Comparison of ENCODE assay signal across 34 cellular contexts in genomic region chr6:142725024-142725770, GRCh38.
A peak's percentile ranks its signal among the peaks of the same experiment; 100 is the strongest.
DNase-seq lines count a peak whose midpoint lies in the region; ATAC-seq, FAIRE-seq and TF ChIP-seq lines count a peak whose summit lies in the region.
"Had no signal": no experiment of that assay in that cellular context is flagged by ENCODE, and none has a peak within 500 bp of the region (broad histone marks: within the 10 kb centered on the region; RNA-seq: fewer than 3 reads in every experiment).

No MANE protein-coding gene starts in this region.

- no peak overlapping the region for H2BK5ac ChIP-seq in H9 (ENCODE audit: insufficient read length, low read length)

- POLR2A ChIA-PET in T-cell (lab: Charles Lee) = no interaction called here
- POLR2A ChIA-PET in CD4-positive, alpha-beta T cell (lab: Charles Lee) = interaction anchor here (0.6 kb wide), 2 partner anchors 14 to 176 kb away, joined by 3 read pairs; no protein-coding TSS in a partner anchor

- no peak overlapping the region for H3T11ph ChIP-seq in H9 (ENCODE audit: low read length)

- H2BK120ac ChIP-seq in H9 (ENCODE audit: low read depth, low read length, poor library complexity, severe bottlenecking) = no peak overlapping the region

- H3K27me3 Mint-ChIP-seq in H9 (ENCODE audit: low read depth) (no peaks in the 10 kb centered on the region), T-cell (peaks cover 0 to 2% of the 10 kb centered on the region in 2 donors)
- no peaks in the 10 kb centered on the region for H3K27me3 Mint-ChIP-seq in CD4-positive, alpha-beta T cell
- H3K27me3 Mint-ChIP-seq: naive thymus-derived CD4-positive, alpha-beta T cell had no signal

- no peaks in the 10 kb centered on the region for H3K79me1 ChIP-seq in H9 (ENCODE audit: insufficient read depth, low read depth, low read length, poor library complexity, severe bottlenecking)

- CTCF ChIA-PET in T-cell (lab: Charles Lee) = interaction anchor here in 1 of 2 donors (0.8 kb wide), 1 partner anchor 21 kb away, joined by 3 read pairs; no protein-coding TSS in a partner anchor
- CTCF ChIA-PET in CD4-positive, alpha-beta T cell (lab: Charles Lee) = no interaction called here

- H4K8ac ChIP-seq in H9 (replicated peaks; ENCODE audit: insufficient read length, low read depth, low read length) = no peak overlapping the region

- H3K4me1 ChIP-seq in H9 (ENCODE audit: insufficient read depth, low read length) (no peaks in the 10 kb centered on the region), esophagus (ENCODE audit: control insufficient read depth in 2 of 2, insufficient read depth in 2 of 2, low read length in 1 of 2) (peaks cover 0 to 8% of the 10 kb centered on the region in 2 donors), heart right ventricle (peaks cover 0 to 32% (median 16%) of the 10 kb centered on the region in 9 donors)
- H3K4me1 ChIP-seq: tibial artery had no signal

- H3K36me3 Mint-ChIP-seq in H9 (ENCODE audit: insufficient read depth in 1 of 3, low read depth in 3 of 3) (no peaks in the 10 kb centered on the region), T-cell (no peaks in the 10 kb centered on the region)
- no peaks in the 10 kb centered on the region for H3K36me3 Mint-ChIP-seq in CD4-positive, alpha-beta T cell (ENCODE audit: low read depth)

- H3K79me2 ChIP-seq in H9 (ENCODE audit: insufficient read depth, low read length) = no peaks in the 10 kb centered on the region

- H2BK15ac ChIP-seq in H9 (ENCODE audit: low read depth, low read length) = no peak overlapping the region

- no peak overlapping the region for H4K91ac ChIP-seq in H9 (ENCODE audit: insufficient read length, low read depth, low read length)

- intact Hi-C loops in CD4-positive, alpha-beta T cell (cut with DNase I, micrococcal nuclease) = no loop called here
- intact Hi-C loops in heart right ventricle (cut with DNase I) = no loop called here

- H3K23ac ChIP-seq in H9 (ENCODE audit: insufficient read length, low read depth, low read length) = no peak overlapping the region

- H2AFZ ChIP-seq in H9 (ENCODE audit: low read length) = no peak overlapping the region
- H2AFZ ChIP-seq: GM23248 had no signal

- no peak overlapping the region for H2BK20ac ChIP-seq in H9 (ENCODE audit: low read depth, low read length, poor library complexity, severe bottlenecking)

- H2AK5ac ChIP-seq in H9 (ENCODE audit: insufficient read length, low read length) = no peak overlapping the region

- TF ChIP-seq CTCF in 22Rv1 (IDR thresholded peaks at IDR 0.05) (no peak), H9 (conservative IDR thresholded peaks at IDR 0.05) (no peak), heart right ventricle (IDR thresholded peaks at IDR 0.05) (no peak)
- TF ChIP-seq CTCF in CD4-positive, alpha-beta T cell (IDR thresholded peaks at IDR 0.05) = no peak

- H3K27me3 ChIP-seq in H9 (ENCODE audit: insufficient read depth, low read length) (no peaks in the 10 kb centered on the region), esophagus (ENCODE audit: control insufficient read depth in 1 of 2, insufficient read depth in 2 of 2, low read length in 2 of 2) (no peaks in the 10 kb centered on the region), heart right ventricle (no peaks in the 10 kb centered on the region)
- H3K27me3 ChIP-seq in CD4-positive, alpha-beta T cell (ENCODE audit: control insufficient read depth, insufficient read depth, low read length) = no peaks in the 10 kb centered on the region
- H3K27me3 ChIP-seq: adrenal gland, esophagus squamous epithelium, foreskin keratinocyte had no signal

- H3K9me3 Mint-ChIP-seq in H9 (no peaks in the 10 kb centered on the region), T-cell (no peaks in the 10 kb centered on the region)
- no peaks in the 10 kb centered on the region for H3K9me3 Mint-ChIP-seq in CD4-positive, alpha-beta T cell
- H3K9me3 Mint-ChIP-seq: activated T-cell treated with anti-CD3 and anti-CD28 coated beads, Interleukin-2, amount 50 U/mL, for 72 hours; central memory CD8-positive, alpha-beta T cell; endodermal cell; T-helper 2 cell treated with Interferon-gamma antibody and Interleukin-4, amounts not matched to agents 5 μg/mL and 100 μg/mL, for 36 hours had no signal

- no peak for FAIRE-seq in HTR-8/SVneo (lab: Jason Lieb, UNC)
- FAIRE-seq: G401.6, kidney had no signal

- H3K4ac ChIP-seq in H9 (ENCODE audit: low read depth, low read length) = no peak overlapping the region

- H3K9ac ChIP-seq in H9 (ENCODE audit: extremely low read depth, insufficient read length, low read length) = no peak overlapping the region
- H3K9ac ChIP-seq: GM23248 had no signal

- no peak overlapping the region for H3K14ac ChIP-seq in H9 (ENCODE audit: insufficient read depth, low read length)

- H3K4me3 Mint-ChIP-seq in H9 (no peak overlapping the region), T-cell (no peak overlapping the region)
- H3K4me3 Mint-ChIP-seq in CD4-positive, alpha-beta T cell = no peak overlapping the region
- H3K4me3 Mint-ChIP-seq: activated T-cell treated with anti-CD3 and anti-CD28 coated beads, Interleukin-2, amount 50 U/mL, for 72 hours; central memory CD8-positive, alpha-beta T cell; endodermal cell; T-helper 2 cell treated with Interferon-gamma antibody and Interleukin-4, amounts not matched to agents 5 μg/mL and 100 μg/mL, for 36 hours had no signal

- peak in 3 of 4 experiments; percentile 28 to 56 (median 40) for ATAC-seq in T-cell (replicated peaks in 1 of 4)
- ATAC-seq in HG03460 (IDR thresholded peaks at IDR 0.05; ENCODE audit: unreplicated experiment) = no peak
- no peak for ATAC-seq in CD4-positive, alpha-beta T cell (ENCODE audit: poor library complexity)
- ATAC-seq in heart right ventricle = no peak
- ATAC-seq: activated T-cell treated with anti-CD3 and anti-CD28 coated beads, Interleukin-2, amount 50 U/mL, for 72 hours; foreskin keratinocyte; naive thymus-derived CD4-positive, alpha-beta T cell had no signal

- no peak overlapping the region for H3K56ac ChIP-seq in H9 (ENCODE audit: insufficient read length, low read depth, low read length)

- no peak overlapping the region for H4K5ac ChIP-seq in H9 (ENCODE audit: insufficient read length, low read depth, low read length)

- H3K27ac Mint-ChIP-seq in H9 = peak overlapping the region in 2 of 3 experiments; percentile 26 to 94; a peak in 5 of 7 replicates
- no peak overlapping the region for H3K27ac Mint-ChIP-seq in T-cell
- H3K27ac Mint-ChIP-seq in CD4-positive, alpha-beta T cell = no peak overlapping the region
- H3K27ac Mint-ChIP-seq: activated T-cell treated with anti-CD3 and anti-CD28 coated beads, Interleukin-2, amount 50 U/mL, for 72 hours; endodermal cell; T-helper 2 cell treated with Interferon-gamma antibody and Interleukin-4, amounts not matched to agents 5 μg/mL and 100 μg/mL, for 36 hours had no signal

- H3K4me2 ChIP-seq in H9 (ENCODE audit: insufficient read depth, insufficient read length, low read length) = no peak overlapping the region

- no peak overlapping the region for H2BK12ac ChIP-seq in H9 (ENCODE audit: insufficient read length, low read depth, low read length)

- H3K4me3 ChIP-seq in esophagus (ENCODE audit: low read depth in 1 of 2, low read length in 2 of 2) (peak overlapping the region in 1 of 2 donors; percentile 27), heart right ventricle (no peak overlapping the region)
- H3K4me3 ChIP-seq: adrenal gland, esophagus squamous epithelium, GM23248, SK-N-MC, stomach, tibial artery had no signal

- WGBS in H9 (ENCODE audit: extremely low coverage, insufficient read length, low lambda C conversion rate) = no CpG with 5 or more reads among the region's 5 CpGs
- 65 to 66% methylated on average over 5 of the region's 5 CpGs for WGBS in esophagus, 2 donors
- 78 to 80% methylated on average over 5 of the region's 5 CpGs for WGBS in heart right ventricle, 2 donors

- peaks cover 0 to 4% of the 10 kb centered on the region in 2 experiments; a peak in 1 of 4 replicates for H3K4me1 Mint-ChIP-seq in H9
- peaks cover 27 to 33% (median 30%) of the 10 kb centered on the region in 3 donors for H3K4me1 Mint-ChIP-seq in T-cell
- peaks cover 31% of the 10 kb centered on the region for H3K4me1 Mint-ChIP-seq in CD4-positive, alpha-beta T cell (ENCODE audit: low read depth)

- no peaks in the 10 kb centered on the region for H4K20me1 ChIP-seq in H9 (ENCODE audit: control insufficient read depth, insufficient read depth, insufficient read length)

- no peaks in the 10 kb centered on the region for H3K9me3 ChIP-seq in H9 (ENCODE audit: control insufficient read depth, low read depth, low read length)
- H3K9me3 ChIP-seq in esophagus (ENCODE audit: control insufficient read depth in 2 of 2, insufficient read depth in 1 of 2, low read depth in 1 of 2, low read length in 1 of 2) = no peaks in the 10 kb centered on the region
- no peaks in the 10 kb centered on the region for H3K9me3 ChIP-seq in CD4-positive, alpha-beta T cell (ENCODE audit: control insufficient read depth, low read length)
- no peaks in the 10 kb centered on the region for H3K9me3 ChIP-seq in heart right ventricle
- H3K9me3 ChIP-seq: esophagus squamous epithelium, stomach, tibial artery had no signal

- no peak overlapping the region for H3K18ac ChIP-seq in H9 (ENCODE audit: insufficient read length, low read depth, low read length)

- H3K27ac ChIP-seq in 22Rv1 = peak overlapping the region; percentile 20; the same call in 1 of the 2 replicates
- no peak overlapping the region for H3K27ac ChIP-seq in H9 (ENCODE audit: insufficient read length, low read depth, low read length)
- H3K27ac ChIP-seq in esophagus (ENCODE audit: low read depth in 2 of 2, low read length in 1 of 2) = peak overlapping the region; percentile 18 to 74
- H3K27ac ChIP-seq in CD4-positive, alpha-beta T cell (ENCODE audit: low read depth, low read length) = no peak overlapping the region
- H3K27ac ChIP-seq in heart right ventricle = no peak overlapping the region
- H3K27ac ChIP-seq: adrenal gland, esophagus squamous epithelium, foreskin keratinocyte, GM23248, SK-N-MC, stomach, tibial artery had no signal

- DNase-seq in H9 (no peak), T-cell (peak in 1 of 34 experiments; percentile 5), HTR-8/SVneo (ENCODE audit: insufficient read length, low spot score) (no peak), heart right ventricle (no peak)
- DNase-seq in CD4-positive, alpha-beta T cell = no peak
- DNase-seq: activated CD4-positive, alpha-beta T cell treated with anti-CD3 and anti-CD28 coated beads, Interleukin-2, amount 50 U/mL, for 1 hour; activated CD4-positive, CD25-positive, alpha-beta regulatory T cell; activated naive CD4-positive, alpha-beta T cell; activated T-cell treated with anti-CD3 and anti-CD28 coated beads, Interleukin-2, amount 50 U/mL, for 72 hours; adrenal gland; AML-193; DMS153; endodermal cell; esophagus squamous epithelium; foreskin keratinocyte; GM23248; head of caudate nucleus; kidney; midbrain; naive thymus-derived CD4-positive, alpha-beta T cell; NCI-H1105 treated with DMSO at 0.1 percent for 48 hours; NCI-H187 treated with DMSO at 0.1 percent for 48 hours; NCI-H2171; NCI-H510A; stimulated activated CD4-positive, alpha-beta T cell treated with anti-CD3 and anti-CD28 coated beads, Interleukin-4, amount 100 ng/mL, for 1 hour; stomach; tibial artery had no signal

- no peaks in the 10 kb centered on the region for H3K23me2 ChIP-seq in H9 (ENCODE audit: insufficient read length, low read depth, low read length, poor library complexity, severe bottlenecking)

- no peaks in the 10 kb centered on the region for H3K36me3 ChIP-seq in esophagus (ENCODE audit: control insufficient read depth in 2 of 2, insufficient read depth in 2 of 2, low read length in 1 of 2)
- no peaks in the 10 kb centered on the region for H3K36me3 ChIP-seq in heart right ventricle
- H3K36me3 ChIP-seq: adrenal gland, esophagus squamous epithelium, stomach, tibial artery had no signal

Comparison
In these comparisons a context has a peak if more than half of its experiments do, and no peak if none do; other contexts are left out.
1. H3K27ac ChIP-seq: peak in 22Rv1 (single experiment) and esophagus (2 of 2); none in H9 (single experiment), CD4-positive, alpha-beta T cell (single experiment) and heart right ventricle (0 of 10).
2. H3K27ac Mint-ChIP-seq: peak in H9 (2 of 3); none in T-cell (0 of 2) and CD4-positive, alpha-beta T cell (single experiment).
3. ATAC-seq: peak in T-cell (3 of 4); none in HG03460 (single experiment), CD4-positive, alpha-beta T cell (single experiment) and heart right ventricle (0 of 8).